8 cellular contexts compared by ENCODE assay signal in genomic region chrX:52934704-52935468, GRCh38. TPM values are rescaled to one million over a fixed set of nuclear protein-coding genes. Genes with fewer than 3 reads are reported as not detected.
A peak's percentile ranks its signal among the peaks of the same experiment; 100 is the strongest.
DNase-seq lines count a peak whose midpoint lies in the region; ATAC-seq, FAIRE-seq and TF ChIP-seq lines count a peak whose summit lies in the region.

No MANE protein-coding gene starts in this region.

- no peaks in the 10 kb centered on the region for H3K36me3 ChIP-seq in WERI-Rb-1
- H3K36me3 ChIP-seq in bronchial epithelial cell (ENCODE audit: control insufficient read depth, insufficient read depth, low read length): no peaks in the 10 kb centered on the region
- H3K36me3 ChIP-seq in spleen: no peaks in the 10 kb centered on the region

- no peaks in the 10 kb centered on the region for H3K36me3 Mint-ChIP-seq in immature natural killer cell

- H3K4me1 Mint-ChIP-seq in immature natural killer cell: peaks cover 17 to 20% of the 10 kb centered on the region in 2 donors

- H3K27ac Mint-ChIP-seq in immature natural killer cell: peak overlapping the region; percentile 96 to 99 (median 98)

- TF ChIP-seq POLR2A in spleen (IDR thresholded peaks at IDR 0.05): peak in 2 of 3 donors; percentile 40 to 46

- DNase-seq in AG09319 (ENCODE audit: extremely low read depth, low read depth) (peak; percentile 94), NCI-H2196 treated with DMSO at 0.1 percent for 48 hours (lab: John Stamatoyannopoulos, UW; ENCODE audit: unreplicated experiment) (peak; percentile 65), WERI-Rb-1 (peak; percentile 95), bronchial epithelial cell (ENCODE audit: low read depth) (peak; percentile 74), immature natural killer cell (peak; percentile 95 to 97 (median 96)), spleen (peak; percentile 98)

- H3K9me3 ChIP-seq in WERI-Rb-1 (ENCODE audit: severe bottlenecking) (no peaks in the 10 kb centered on the region), spleen (peaks cover 0 to 3% (median 0%) of the 10 kb centered on the region in 8 donors)

- peak overlapping the region; percentile 86 to 97 (median 93) for H3K4me3 Mint-ChIP-seq in immature natural killer cell

- ATAC-seq in GM18909 (IDR thresholded peaks at IDR 0.05; ENCODE audit: poor library complexity, unreplicated experiment): peak; percentile 95
- ATAC-seq in HG03159 (IDR thresholded peaks at IDR 0.05; ENCODE audit: unreplicated experiment): peak; percentile 91

- H3K9me3 Mint-ChIP-seq in immature natural killer cell: peaks cover 0 to 7% (median 0%) of the 10 kb centered on the region in 6 donors

- peak; percentile 77 for TF ChIP-seq CTCF in AG09319 (IDR thresholded peaks at IDR 0.05; ENCODE audit: low read depth, low read length)
- TF ChIP-seq CTCF in WERI-Rb-1 (IDR thresholded peaks at IDR 0.05; ENCODE audit: low read depth, low read length): peak; percentile 84
- peak; percentile 72 for TF ChIP-seq CTCF in bronchial epithelial cell (IDR thresholded peaks at IDR 0.05; ENCODE audit: insufficient read depth, low read length, severe bottlenecking)
- TF ChIP-seq CTCF in spleen (IDR thresholded peaks at IDR 0.05 in 8 of 11, conservative IDR thresholded peaks at IDR 0.05 in 3 of 11): peak; percentile 80 to 100 (median 94)

- H3K27ac ChIP-seq in WERI-Rb-1 (peak overlapping the region; percentile 97), spleen (peak overlapping the region; percentile 90 to 98 (median 94))

- no peak for FAIRE-seq in bronchial epithelial cell (lab: Jason Lieb, UNC)

- WGBS in spleen, 5 donors: 0 to 1% (median 0%) methylated on average over 33 to 61 of the region's 61 CpGs

- H3K27me3 ChIP-seq in WERI-Rb-1 (ENCODE audit: insufficient read depth, low read depth, severe bottlenecking): no peaks in the 10 kb centered on the region
- H3K27me3 ChIP-seq in bronchial epithelial cell (ENCODE audit: control insufficient read depth, insufficient read depth, low read length): no peaks in the 10 kb centered on the region
- H3K27me3 ChIP-seq in spleen (replicated peaks in 1 of 7): no peaks in the 10 kb centered on the region

- peak overlapping the region; percentile 53 for H3K4me3 ChIP-seq in WERI-Rb-1 (ENCODE audit: low read depth, low read length)
- H3K4me3 ChIP-seq in bronchial epithelial cell (ENCODE audit: low read depth, low read length): peak overlapping the region; percentile 71
- H3K4me3 ChIP-seq in spleen: peak overlapping the region; percentile 34 to 77 (median 52)

- intact Hi-C loops in spleen (cut with DNase I; ENCODE audit: low total_unique reads): no loop called here

- H3K4me1 ChIP-seq in spleen: peaks cover 0 to 10% (median 6%) of the 10 kb centered on the region in 6 donors

- H3K27me3 Mint-ChIP-seq in immature natural killer cell (ENCODE audit: low read depth in 3 of 3): peaks cover 15 to 27% (median 18%) of the 10 kb centered on the region in 3 donors

RNA-seq across cellular contexts. Expression of gene FAM156A, which starts 23.4 kb away (rescaled TPM):
- total RNA-seq in bronchial epithelial cell (6.6 and 8.8 TPM in 2 replicates), spleen (10 to 100 TPM; 18.3 to 29.7 (median 25.9) TPM)
- polyA plus RNA-seq in immature natural killer cell (1 to 10 TPM; 4.6 to 6.4 (median 5.6) TPM), spleen (10 to 100 TPM in 2 of 3 donors, 1 to 10 TPM in 1; 9.0 to 15.1 (median 10.5) TPM)

RNA-seq across cellular contexts. Expression of gene FAM156B, which starts 37.8 kb away (rescaled TPM):
- total RNA-seq in bronchial epithelial cell (6.8 and 7.7 TPM in 2 replicates), spleen (10 to 100 TPM in 6 of 7 donors, 1 to 10 TPM in 1; 9.5 to 35.6 (median 21.0) TPM)
- polyA plus RNA-seq in immature natural killer cell (10 to 100 TPM in 1 of 3 donors, 1 to 10 TPM in 2; 3.0 to 12.2 (median 6.9) TPM), spleen (10 to 100 TPM; 32.8 to 90.8 (median 58.7) TPM)

Comparison
In these comparisons a context has a peak if more than half of its experiments do, and no peak if none do; other contexts are left out.
1. Peak in every context shown above with its lines: DNase-seq, ATAC-seq, H3K4me3 ChIP-seq and H3K27ac ChIP-seq.